ENCODE assay signal across 10 cellular contexts in genomic region chr20:51462566-51463276, GRCh38.
DNase-seq lines count a peak whose midpoint lies in the region; ATAC-seq, FAIRE-seq and TF ChIP-seq lines count a peak whose summit lies in the region.
"Had no signal": no experiment of that assay in that cellular context is flagged by ENCODE, and none has a peak within 500 bp of the region (broad histone marks: within the 10 kb centered on the region; RNA-seq: fewer than 3 reads in every experiment).

No MANE protein-coding gene starts in this region.

- intact Hi-C loops in pancreas (cut with DNase I): no loop called here

- H3K4me3 ChIP-seq in RWPE2 (ENCODE audit: severe bottlenecking) (no peak overlapping the region), pancreas (no peak overlapping the region)

- H3K27ac ChIP-seq in RWPE2 (ENCODE audit: poor library complexity, severe bottlenecking) (no peak overlapping the region), pancreas (no peak overlapping the region)

- no peak for FAIRE-seq in pancreas (lab: Jason Lieb, UNC)

- H3K4me1 ChIP-seq in RWPE2 (ENCODE audit: insufficient read depth, poor library complexity, severe bottlenecking) (no peaks in the 10 kb centered on the region), pancreas (no peaks in the 10 kb centered on the region)

- WGBS in pancreas, 2 donors: 80 to 91% methylated on average over 12 of the region's 12 CpGs

- H3K36me3 ChIP-seq in RWPE2 (ENCODE audit: low read depth): no peaks in the 10 kb centered on the region
- H3K36me3 ChIP-seq in pancreas: no peaks in the 10 kb centered on the region

- H3K9me3 ChIP-seq in RWPE2 (ENCODE audit: severe bottlenecking) (no peaks in the 10 kb centered on the region), pancreas (no peaks in the 10 kb centered on the region)

- TF ChIP-seq CTCF in RWPE2 (IDR thresholded peaks at IDR 0.05; ENCODE audit: poor library complexity, severe bottlenecking) (no peak), pancreas (IDR thresholded peaks at IDR 0.05) (no peak)

- ATAC-seq in RWPE2 (ENCODE audit: low read depth) (peak; percentile 13; the same call in 1 of the 3 replicates), pancreas (peak in 3 of 4 donors; percentile 46 to 59 (median 52)), HG03354 (IDR thresholded peaks at IDR 0.05; ENCODE audit: poor library complexity, severe bottlenecking, unreplicated experiment) (no peak), HG03139 (IDR thresholded peaks at IDR 0.05; ENCODE audit: unreplicated experiment) (no peak)

- DNase-seq in Ammon's horn (ENCODE audit: low spot score): peak; percentile 66
- peak; percentile 73 for DNase-seq in RWPE2 (ENCODE audit: low spot score)
- DNase-seq in globus pallidus (ENCODE audit: low spot score): peak; percentile 68
- peak in 3 of 6 donors; percentile 20 to 36 (median 26) for DNase-seq in pancreas
- DNase-seq in cerebellar nuclear complex (lab: John Stamatoyannopoulos, UW): no peak
- no peak for DNase-seq in effector CD8-positive, alpha-beta T cell (lab: John Stamatoyannopoulos, UW)
- DNase-seq: activated naive CD4-positive, alpha-beta T cell treated with anti-CD3 and anti-CD28 coated beads, Interleukin-2, amount 10 ng/mL, durations not matched to agents 7 days and 5 days; NCI-H187 treated with DMSO at 0.1 percent for 48 hours had no signal

- H3K27me3 ChIP-seq in RWPE2 (ENCODE audit: insufficient read depth, poor library complexity, severe bottlenecking) (no peaks in the 10 kb centered on the region), pancreas (no peaks in the 10 kb centered on the region)

Comparison
In these comparisons a context has a peak if more than half of its experiments do, and no peak if none do; other contexts are left out.
1. DNase-seq: peak in Ammon's horn (single experiment), RWPE2 (single experiment) and globus pallidus (single experiment); none in cerebellar nuclear complex (0 of 2) and effector CD8-positive, alpha-beta T cell (single experiment).
2. ATAC-seq: peak in RWPE2 (single experiment) and pancreas (3 of 4); none in HG03354 (single experiment) and HG03139 (single experiment).